Comparison of ENCODE assay signal across 37 cellular contexts in the genomic region with DNA sequence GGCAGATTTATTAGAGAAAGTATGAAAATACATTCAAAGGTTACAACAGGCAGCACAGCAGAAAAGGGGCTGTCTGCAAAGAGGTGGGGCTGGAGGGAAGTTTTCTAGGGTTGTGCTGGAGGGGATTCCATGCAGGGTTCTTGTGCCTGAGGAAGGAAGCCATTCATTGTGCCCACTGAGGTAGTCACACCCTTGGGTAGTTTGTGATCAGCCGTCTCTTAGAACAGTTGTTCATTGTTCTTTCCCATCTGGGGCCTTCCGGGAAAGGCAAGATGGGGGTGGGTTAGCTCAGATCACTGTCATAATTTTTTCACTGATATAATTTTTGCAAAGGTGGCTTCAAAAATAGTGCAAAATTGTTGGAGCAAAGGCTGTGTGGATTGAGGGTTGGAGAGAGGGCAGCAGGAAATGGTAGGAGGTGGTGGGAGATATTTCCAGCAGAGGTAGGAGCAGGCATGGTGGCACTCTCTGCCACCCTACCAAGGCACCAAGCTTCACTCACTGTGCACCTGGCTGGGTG.
"Had no signal": no experiment of that assay in that cellular context is flagged by ENCODE, and none has a peak within 500 bp of the region (broad histone marks: within the 10 kb centered on the region; RNA-seq: fewer than 3 reads in every experiment).

No MANE protein-coding gene starts in this region.

- DNase-seq: activated CD4-positive, alpha-beta memory T cell treated with anti-CD3 and anti-CD28 coated beads, Interleukin-2, amount 10 ng/mL, durations not matched to agents 7 days and 5 days; activated CD4-positive, alpha-beta T cell treated with anti-CD3 and anti-CD28 coated beads for 1 hour; activated CD4-positive, alpha-beta T cell treated with anti-CD3 and anti-CD28 coated beads for 48 hours; activated CD4-positive, CD25-positive, alpha-beta regulatory T cell; activated CD8-positive, alpha-beta memory T cell treated with anti-CD3 and anti-CD28 coated beads for 24 hours; activated CD8-positive, alpha-beta memory T cell treated with anti-CD3 and anti-CD28 coated beads, Interleukin-2, amount 10 ng/mL, durations not matched to agents 7 days and 5 days; activated CD8-positive, alpha-beta memory T cell treated with anti-CD3 and anti-CD28 coated beads, Interleukin-2, amount 50 U/mL, for 48 hours; activated effector memory CD4-positive, alpha-beta T cell treated with Interleukin-2 at 50 U/mL for 16 hours; activated naive CD4-positive, alpha-beta T cell treated with anti-CD3 and anti-CD28 coated beads, Interleukin-2, amount 10 ng/mL, durations not matched to agents 7 days and 5 days; activated naive CD8-positive, alpha-beta T cell treated with anti-CD3 and anti-CD28 coated beads for 36 hours; activated T-cell treated with anti-CD3 and anti-CD28 coated beads, Interleukin-2, amount 50 U/mL, for 48 hours; amniotic stem cell; aorta; brain microvascular endothelial cell; NCI-H1092 treated with DMSO at 0.1 percent for 48 hours; NCI-H1417; NCI-H146; NCI-H187; NCI-H2081; NCI-H226; NCI-H446 treated with DMSO at 0.1 percent for 48 hours; NCI-H524; NCI-H69; NK-92 treated with Interleukin-12 subunit alpha and Interleukin-12 subunit beta, amount 100 ng/mL, for 24 hours; PC-3; Peyer's patch; SIG-M5; SW 1271; T-helper 1 cell; T-helper 2 cell; T-helper 9 cell; WERI-Rb-1 had no signal

- H3K9ac ChIP-seq: KMS-11 had no signal

- H3K36me3 Mint-ChIP-seq: activated CD8-positive, alpha-beta memory T cell treated with anti-CD3 and anti-CD28 coated beads, Interleukin-2, amount 10 ng/mL, durations not matched to agents 7 days and 5 days; activated naive CD4-positive, alpha-beta T cell treated with anti-CD3 and anti-CD28 coated beads, Interleukin-2, amount 10 ng/mL, durations not matched to agents 7 days and 5 days; activated naive CD8-positive, alpha-beta T cell treated with anti-CD3 and anti-CD28 coated beads for 36 hours had no signal

- H3K4me1 Mint-ChIP-seq: activated CD4-positive, alpha-beta memory T cell treated with anti-CD3 and anti-CD28 coated beads, Interleukin-2, amount 10 ng/mL, durations not matched to agents 7 days and 5 days; activated CD8-positive, alpha-beta memory T cell treated with anti-CD3 and anti-CD28 coated beads, Interleukin-2, amount 10 ng/mL, durations not matched to agents 7 days and 5 days; activated naive CD8-positive, alpha-beta T cell treated with anti-CD3 and anti-CD28 coated beads for 36 hours; central memory CD8-positive, alpha-beta T cell had no signal

- H3K36me3 ChIP-seq: brain microvascular endothelial cell, cardiac muscle cell, Peyer's patch, WERI-Rb-1 had no signal

- ATAC-seq: activated CD8-positive, alpha-beta memory T cell treated with anti-CD3 and anti-CD28 coated beads, Interleukin-2, amount 10 ng/mL, durations not matched to agents 7 days and 5 days; PC-3; Right ventricle myocardium inferior had no signal

- H3K4me2 ChIP-seq: KMS-11 had no signal

- H3K4me3 ChIP-seq: cardiac muscle cell, Peyer's patch had no signal

- H3K4me3 Mint-ChIP-seq: activated CD4-positive, alpha-beta memory T cell treated with anti-CD3 and anti-CD28 coated beads, Interleukin-2, amount 10 ng/mL, durations not matched to agents 7 days and 5 days; activated CD8-positive, alpha-beta memory T cell treated with anti-CD3 and anti-CD28 coated beads, Interleukin-2, amount 10 ng/mL, durations not matched to agents 7 days and 5 days; activated naive CD4-positive, alpha-beta T cell treated with anti-CD3 and anti-CD28 coated beads, Interleukin-2, amount 10 ng/mL, durations not matched to agents 7 days and 5 days; activated naive CD8-positive, alpha-beta T cell treated with anti-CD3 and anti-CD28 coated beads for 36 hours; central memory CD8-positive, alpha-beta T cell had no signal

- H3K27ac ChIP-seq: brain microvascular endothelial cell, cardiac muscle cell, KMS-11, Peyer's patch, RWPE1, WERI-Rb-1 had no signal

- H3K9me3 ChIP-seq: Peyer's patch had no signal

- H3K27ac Mint-ChIP-seq: activated CD4-positive, alpha-beta memory T cell treated with anti-CD3 and anti-CD28 coated beads, Interleukin-2, amount 10 ng/mL, durations not matched to agents 7 days and 5 days; activated CD8-positive, alpha-beta memory T cell treated with anti-CD3 and anti-CD28 coated beads, Interleukin-2, amount 10 ng/mL, durations not matched to agents 7 days and 5 days; activated naive CD4-positive, alpha-beta T cell treated with anti-CD3 and anti-CD28 coated beads, Interleukin-2, amount 10 ng/mL, durations not matched to agents 7 days and 5 days; activated naive CD8-positive, alpha-beta T cell treated with anti-CD3 and anti-CD28 coated beads for 36 hours had no signal

- H3K9me3 Mint-ChIP-seq: activated naive CD4-positive, alpha-beta T cell treated with anti-CD3 and anti-CD28 coated beads, Interleukin-2, amount 10 ng/mL, durations not matched to agents 7 days and 5 days; central memory CD8-positive, alpha-beta T cell had no signal

- H3K27me3 ChIP-seq: brain microvascular endothelial cell, cardiac muscle cell, Peyer's patch had no signal
